In the genomic region with DNA sequence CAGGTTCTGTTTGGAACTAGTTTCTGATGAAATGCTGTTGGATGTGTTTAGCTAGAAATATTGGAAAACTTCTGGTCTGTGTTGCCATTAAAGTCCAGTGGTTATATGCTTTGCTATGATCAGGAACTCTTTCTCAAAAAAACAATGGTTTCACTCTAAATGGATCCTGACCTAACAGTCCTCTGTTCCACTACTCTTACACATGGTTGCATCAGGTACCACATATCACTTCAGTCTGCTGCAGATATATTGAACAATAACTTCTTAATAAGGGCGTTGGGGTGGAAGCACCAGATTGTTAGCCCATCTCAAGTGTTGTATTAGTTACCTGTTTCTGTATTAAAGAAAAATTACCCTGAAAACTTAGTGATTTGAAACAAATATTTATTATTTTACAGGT, we compare ENCODE assay signal across 2 cellular contexts.
TF ChIP-seq lines count a peak whose summit lies in the region.

No MANE protein-coding gene starts in this region.

TF ChIP-seq in A549, 52 proteins besides CTCF, POLR2A, EP300 and RAD21 (continued from another document):
- TF ChIP-seq, protein P1, sequence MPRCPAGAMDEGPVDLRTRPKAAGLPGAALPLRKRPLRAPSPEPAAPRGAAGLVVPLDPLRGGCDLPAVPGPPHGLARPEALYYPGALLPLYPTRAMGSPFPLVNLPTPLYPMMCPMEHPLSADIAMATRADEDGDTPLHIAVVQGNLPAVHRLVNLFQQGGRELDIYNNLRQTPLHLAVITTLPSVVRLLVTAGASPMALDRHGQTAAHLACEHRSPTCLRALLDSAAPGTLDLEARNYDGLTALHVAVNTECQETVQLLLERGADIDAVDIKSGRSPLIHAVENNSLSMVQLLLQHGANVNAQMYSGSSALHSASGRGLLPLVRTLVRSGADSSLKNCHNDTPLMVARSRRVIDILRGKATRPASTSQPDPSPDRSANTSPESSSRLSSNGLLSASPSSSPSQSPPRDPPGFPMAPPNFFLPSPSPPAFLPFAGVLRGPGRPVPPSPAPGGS (IDR thresholded peaks at IDR 0.05): no peak
- no peak for TF ChIP-seq KDM1A (IDR thresholded peaks at IDR 0.05; ENCODE audit: low read depth)

TF ChIP-seq in SK-N-SH, 30 proteins besides CTCF, POLR2A, EP300 and RAD21 (continued from another document):
- TF ChIP-seq REST (IDR thresholded peaks at IDR 0.05; ENCODE audit: low read depth, low read length): no peak
- no peak for TF ChIP-seq CHD2 (IDR thresholded peaks at IDR 0.05; ENCODE audit: low read length, partially characterized antibody)
- no peak for TF ChIP-seq TEAD4 (IDR thresholded peaks at IDR 0.05; ENCODE audit: borderline replicate concordance, insufficient read depth)
- TF ChIP-seq GABPA (IDR thresholded peaks at IDR 0.05; ENCODE audit: low read depth): no peak
- TF ChIP-seq NFIC (IDR thresholded peaks at IDR 0.05; ENCODE audit: borderline replicate concordance): no peak
- TF ChIP-seq SIN3A (IDR thresholded peaks at IDR 0.05; ENCODE audit: borderline replicate concordance, low read depth, low read length): no peak
- TF ChIP-seq EZH2phosphoT487 (IDR thresholded peaks at IDR 0.05; ENCODE audit: borderline replicate concordance, low read depth): no peak
- no peak for TF ChIP-seq MXI1 (IDR thresholded peaks at IDR 0.05; ENCODE audit: low read depth, low read length)
- TF ChIP-seq ELF1 (IDR thresholded peaks at IDR 0.05): no peak
